15 cellular contexts compared by ENCODE assay signal in the genomic region with DNA sequence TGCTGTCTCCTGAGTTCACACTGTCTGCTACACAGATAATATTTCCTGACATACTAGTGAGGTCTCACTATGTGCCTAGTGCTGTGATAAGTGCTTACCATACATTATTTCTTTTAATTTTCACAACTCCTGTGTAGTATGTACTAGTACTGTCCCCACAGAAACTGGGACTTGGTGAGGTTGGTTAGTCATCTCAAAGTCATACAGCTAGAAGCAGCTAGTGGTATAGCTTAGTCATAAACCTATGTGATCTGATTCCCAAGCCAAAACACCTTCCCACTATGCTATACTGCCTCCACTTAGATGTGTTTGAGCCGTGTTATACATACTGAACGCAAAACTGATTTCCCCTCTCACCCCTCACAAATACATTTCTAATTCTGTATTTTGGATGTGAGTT. TPM values are rescaled to one million over a fixed set of nuclear protein-coding genes. Genes with fewer than 3 reads are reported as not detected.
DNase-seq lines count a peak whose midpoint lies in the region; ATAC-seq, FAIRE-seq and TF ChIP-seq lines count a peak whose summit lies in the region.
"Had no signal": no experiment of that assay in that cellular context is flagged by ENCODE, and none has a peak within 500 bp of the region (broad histone marks: within the 10 kb centered on the region; RNA-seq: fewer than 3 reads in every experiment).

No MANE protein-coding gene starts in this region.

- no peak for FAIRE-seq in frontal cortex (lab: Jason Lieb, UNC)

- POLR2A ChIA-PET in CD8-positive, alpha-beta T cell (lab: Charles Lee) = no interaction called here

- no peak overlapping the region for H3K27ac Mint-ChIP-seq in CD8-positive, alpha-beta T cell

- TF ChIP-seq CTCF in CD8-positive, alpha-beta T cell (IDR thresholded peaks at IDR 0.05) = no peak

- no peak for DNase-seq in CD8-positive, alpha-beta T cell
- DNase-seq in RKO (ENCODE audit: low spot score) = peak; percentile 72
- no peak for DNase-seq in activated gamma-delta T cell (lab: John Stamatoyannopoulos, UW)
- no peak for DNase-seq in frontal cortex (ENCODE audit: low spot score in 2 of 2)
- DNase-seq: effector memory CD4-positive, alpha-beta T cell; heart left ventricle; left lung; NCI-H446; Peyer's patch; sigmoid colon had no signal

- no peak overlapping the region for H3K4me3 ChIP-seq in CD8-positive, alpha-beta T cell (ENCODE audit: low read depth, low read length)
- H3K4me3 ChIP-seq: heart left ventricle, left lung, Peyer's patch, sigmoid colon had no signal

- H3K4me1 ChIP-seq in CD8-positive, alpha-beta T cell (ENCODE audit: insufficient read depth, low read length) = peaks cover 4% of the 10 kb centered on the region
- H3K4me1 ChIP-seq: Peyer's patch had no signal

- no peak overlapping the region for H3K4me3 Mint-ChIP-seq in CD8-positive, alpha-beta T cell
- H3K4me3 Mint-ChIP-seq: CD14-positive monocyte had no signal

- CTCF ChIA-PET in CD8-positive, alpha-beta T cell (lab: Charles Lee) = interaction anchor here (1.6 kb wide), 1 partner anchor 23 kb away, joined by 3 read pairs; no protein-coding TSS in a partner anchor

- H3K36me3 Mint-ChIP-seq in CD8-positive, alpha-beta T cell = peaks cover 34% of the 10 kb centered on the region

- H3K9me3 Mint-ChIP-seq in CD8-positive, alpha-beta T cell = no peaks in the 10 kb centered on the region
- H3K9me3 Mint-ChIP-seq: CD14-positive monocyte had no signal

- peaks cover under 1% of the 10 kb centered on the region for H3K36me3 ChIP-seq in CD8-positive, alpha-beta T cell (ENCODE audit: insufficient read depth, low read length)

- intact Hi-C loops in CD8-positive, alpha-beta T cell (cut with DNase I, micrococcal nuclease) = no loop called here

- no peaks in the 10 kb centered on the region for H3K27me3 ChIP-seq in CD8-positive, alpha-beta T cell (ENCODE audit: insufficient read depth, low read length)
- H3K27me3 ChIP-seq: heart left ventricle, left lung, Peyer's patch, sigmoid colon had no signal

- H3K9me3 ChIP-seq in CD8-positive, alpha-beta T cell (ENCODE audit: low read length) = no peaks in the 10 kb centered on the region
- H3K9me3 ChIP-seq: heart left ventricle, left lung, Peyer's patch, sigmoid colon had no signal

- H3K27ac ChIP-seq in CD8-positive, alpha-beta T cell (ENCODE audit: low read depth, low read length) = no peak overlapping the region
- H3K27ac ChIP-seq: heart left ventricle, left lung, Peyer's patch, sigmoid colon had no signal

- H3K27me3 Mint-ChIP-seq in CD8-positive, alpha-beta T cell (ENCODE audit: low read depth) = no peaks in the 10 kb centered on the region

- H3K4me1 Mint-ChIP-seq in CD8-positive, alpha-beta T cell (ENCODE audit: low read depth) = peaks cover 53% of the 10 kb centered on the region

- ATAC-seq in CD8-positive, alpha-beta T cell = peak; percentile 44
- peak; percentile 54 for ATAC-seq in GM18502 (IDR thresholded peaks at IDR 0.05; ENCODE audit: poor library complexity, unreplicated experiment)
- ATAC-seq in esophagus mucosa = peak; percentile 56
- no peak for ATAC-seq in GM21717 (IDR thresholded peaks at IDR 0.05; ENCODE audit: unreplicated experiment)
- no peak for ATAC-seq in GM18909 (IDR thresholded peaks at IDR 0.05; ENCODE audit: poor library complexity, unreplicated experiment)
- ATAC-seq: heart left ventricle, left lung had no signal

RNA-seq across cellular contexts. Expression of a gene that starts 10.5 kb away (rescaled TPM):
- 10 to 100 TPM; 41.9 to 44.4 TPM for total RNA-seq in CD8-positive, alpha-beta T cell
- total RNA-seq in esophagus mucosa = 7.4 TPM
- 42.4 TPM for total RNA-seq in frontal cortex

RNA-seq across cellular contexts. Expression of a gene that starts 24.7 kb away (rescaled TPM):
- 10 to 100 TPM; 73.2 to 78.9 TPM for total RNA-seq in CD8-positive, alpha-beta T cell
- 27.4 TPM for total RNA-seq in esophagus mucosa
- total RNA-seq in frontal cortex = 107 TPM

Comparison
In these comparisons a context has a peak if more than half of its experiments do, and no peak if none do; other contexts are left out.
1. ATAC-seq: peak in CD8-positive, alpha-beta T cell (single experiment), GM18502 (single experiment) and esophagus mucosa (single experiment); none in GM21717 (single experiment) and GM18909 (single experiment).